Comparison of ENCODE assay signal across 8 cellular contexts in the genomic region with DNA sequence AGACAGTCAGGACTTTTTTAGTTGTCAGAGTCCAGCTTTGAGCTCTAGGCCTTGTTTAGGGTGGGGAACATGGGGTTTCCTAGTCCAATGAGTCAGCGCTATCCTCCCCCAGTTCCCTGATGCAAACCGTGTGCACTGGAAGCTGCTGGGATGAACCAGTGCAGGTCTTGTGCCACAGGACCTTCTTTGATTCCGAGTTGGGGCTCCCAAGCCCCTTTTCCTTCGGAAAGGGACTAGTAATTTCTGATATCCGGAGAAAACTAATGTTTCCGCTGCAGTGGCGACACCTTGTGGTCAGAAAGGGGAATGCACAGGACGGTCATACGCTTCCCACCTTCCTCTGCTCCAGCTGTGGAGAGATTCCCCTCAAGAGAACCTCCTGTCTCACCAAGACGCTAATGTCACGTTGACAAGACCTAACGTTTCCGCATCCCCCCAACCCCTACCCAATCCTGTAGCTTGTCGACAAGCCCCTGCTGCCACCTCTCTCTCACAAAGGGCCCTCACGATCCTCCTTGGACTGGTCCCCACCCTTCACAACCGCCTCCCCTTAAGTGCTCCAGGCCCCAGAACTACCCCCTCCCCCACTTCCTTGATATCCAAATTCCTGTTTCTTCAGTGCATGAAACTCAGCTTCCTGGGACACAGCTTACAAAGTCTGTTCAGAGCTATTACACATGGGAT. TPM values are rescaled to one million over a fixed set of nuclear protein-coding genes. Genes with fewer than 3 reads are reported as not detected.
DNase-seq lines count a peak whose midpoint lies in the region; ATAC-seq and TF ChIP-seq lines count a peak whose summit lies in the region.

No MANE protein-coding gene starts in this region.

- peak; percentile 75 to 95 (median 88); a peak in 5 of 6 replicates for TF ChIP-seq CTCF in HCT116 (IDR thresholded peaks at IDR 0.05 in 2 of 3, conservative IDR thresholded peaks at IDR 0.05 in 1 of 3; ENCODE audit: borderline replicate concordance in 1 of 3, insufficient read depth in 1 of 3, low read depth in 2 of 3, low read length in 2 of 3)

- H3K9me3 Mint-ChIP-seq in activated CD4-positive, alpha-beta T cell treated with anti-CD3 and anti-CD28 coated beads, Interleukin-2, amount 10 ng/mL, durations not matched to agents 24 days and 14 days, result no peaks in the 10 kb centered on the region

- POLR2A ChIA-PET in HCT116 (lab: Charles Lee), result interaction anchor here (1.0 to 1.7 kb wide), 2 partner anchors 149 to 161 kb away, joined by 3 to 8 read pairs (median 6); partner anchors contain the start of gene POU2F1

- no peaks in the 10 kb centered on the region for H4K20me1 ChIP-seq in HCT116 (ENCODE audit: insufficient read depth)

- H3K4me1 ChIP-seq in HCT116 (ENCODE audit: control insufficient read depth in 1 of 2, insufficient read depth in 2 of 2, low read length in 2 of 2), result peaks cover 3 to 22% of the 10 kb centered on the region in 2 experiments; a peak in 3 of 4 replicates

- H3K79me2 ChIP-seq in HCT116 (ENCODE audit: insufficient read depth, low read length), result no peaks in the 10 kb centered on the region

- no peak overlapping the region for H3K4me3 Mint-ChIP-seq in activated CD4-positive, alpha-beta T cell treated with anti-CD3 and anti-CD28 coated beads, Interleukin-2, amount 10 ng/mL, durations not matched to agents 24 days and 14 days

- H3K36me3 ChIP-seq in HCT116 (ENCODE audit: control insufficient read depth in 1 of 2, insufficient read depth in 2 of 2, low read length in 2 of 2), result no peaks in the 10 kb centered on the region

- peaks cover 10% of the 10 kb centered on the region for H3K4me1 Mint-ChIP-seq in activated CD4-positive, alpha-beta T cell treated with anti-CD3 and anti-CD28 coated beads, Interleukin-2, amount 10 ng/mL, durations not matched to agents 24 days and 14 days

- peak overlapping the region; percentile 78 for H2AFZ ChIP-seq in HCT116 (ENCODE audit: low read depth, low read length, poor library complexity, severe bottlenecking)

- CTCF ChIA-PET in HCT116 (lab: Charles Lee), result interaction anchor here (0.6 to 8.4 kb wide), 25 partner anchors 10 to 1134 kb away, joined by 3 to 324 read pairs (median 4); partner anchors contain the start of genes POGK, POU2F1 and TADA1

- H3K4me3 ChIP-seq in HCT116 (replicated peaks in 1 of 2; ENCODE audit: low read depth in 1 of 2, low read length in 2 of 2), result peak overlapping the region; percentile 31 to 32

- peak overlapping the region; percentile 34 for H3K9ac ChIP-seq in HCT116 (ENCODE audit: low read length)

- BruUV-seq in HCT116 (replicated peaks; lab: Mats Ljungman, UMichigan), result no TSS peak

- peak; percentile 85 for DNase-seq in COLO829 (ENCODE audit: low spot score)
- DNase-seq in HCT116 (ENCODE audit: low read depth, low spot score), result peak; percentile 52
- peak; percentile 42 for DNase-seq in NCI-H226
- peak; percentile 92 for DNase-seq in activated CD4-positive, alpha-beta T cell treated with anti-CD3 and anti-CD28 coated beads, Interleukin-2, amount 10 ng/mL, durations not matched to agents 24 days and 14 days
- peak; percentile 69 for DNase-seq in dermis blood vessel endothelial cell
- DNase-seq in medulla oblongata (ENCODE audit: extremely low spot score), result peak; percentile 77
- peak; percentile 42 for DNase-seq in stimulated activated CD8-positive, alpha-beta memory T cell treated with anti-CD3 and anti-CD28 coated beads, Interleukin-12 subunit alpha, Interleukin-12 subunit beta, amount 100 ng/mL, for 4 hours (ENCODE audit: low read depth)
- DNase-seq in GF-D8 (lab: John Stamatoyannopoulos, UW), result no peak

- H3K27ac Mint-ChIP-seq in activated CD4-positive, alpha-beta T cell treated with anti-CD3 and anti-CD28 coated beads, Interleukin-2, amount 10 ng/mL, durations not matched to agents 24 days and 14 days, result peak overlapping the region; percentile 52

- intact Hi-C loops in HCT116 (cut with micrococcal nuclease), result loop anchor here (1.0 to 5.0 kb wide), 3 partner anchors 149 to 1132 kb away; no protein-coding TSS in a partner anchor
- intact Hi-C loops in activated CD4-positive, alpha-beta T cell treated with anti-CD3 and anti-CD28 coated beads, Interleukin-2, amount 10 ng/mL, durations not matched to agents 24 days and 14 days (cut with micrococcal nuclease), result loop anchor here (1.0 to 5.0 kb wide), 5 partner anchors 87 to 1132 kb away; no protein-coding TSS in a partner anchor

- ATAC-seq in HCT116, result peak; percentile 76

- no peaks in the 10 kb centered on the region for H3K9me2 ChIP-seq in HCT116 (ENCODE audit: insufficient read depth)

- peak overlapping the region; percentile 10 for H3K27ac ChIP-seq in HCT116 (ENCODE audit: low read depth, low read length)

- H3K4me2 ChIP-seq in HCT116 (ENCODE audit: low read length), result peak overlapping the region; percentile 62

- peak; percentile 92 for TF ChIP-seq RAD21 in HCT116 (IDR thresholded peaks at IDR 0.05; ENCODE audit: low read depth)

- H3K27me3 ChIP-seq in HCT116 (ENCODE audit: insufficient read depth, low read length), result no peaks in the 10 kb centered on the region

- H3K9me3 ChIP-seq in HCT116 (ENCODE audit: control insufficient read depth in 1 of 2, insufficient read depth in 1 of 2, low read depth in 1 of 2, low read length in 2 of 2), result no peaks in the 10 kb centered on the region

- H3K27me3 Mint-ChIP-seq in activated CD4-positive, alpha-beta T cell treated with anti-CD3 and anti-CD28 coated beads, Interleukin-2, amount 10 ng/mL, durations not matched to agents 24 days and 14 days, result no peaks in the 10 kb centered on the region

- RAD21 ChIA-PET in HCT116 (lab: Charles Lee; ENCODE audit: low non-redundant PET in 1 of 2, low total read pairs in 2 of 2, uncharacterized antibody in 2 of 2, unreplicated experiment in 2 of 2), result interaction anchor here (0.8 to 4.5 kb wide), 3 partner anchors 65 to 149 kb away, joined by 4 to 69 read pairs (median 44); no protein-coding TSS in a partner anchor

- no peak for TF ChIP-seq POLR2A in HCT116 (IDR thresholded peaks at IDR 0.05; ENCODE audit: borderline replicate concordance, extremely low read depth, insufficient read depth, insufficient read length)

- H3K36me3 Mint-ChIP-seq in activated CD4-positive, alpha-beta T cell treated with anti-CD3 and anti-CD28 coated beads, Interleukin-2, amount 10 ng/mL, durations not matched to agents 24 days and 14 days (ENCODE audit: low read depth), result no peaks in the 10 kb centered on the region

TF ChIP-seq in HCT116, 20 proteins besides CTCF, POLR2A, EP300 and RAD21:
- TF ChIP-seq ZFX (IDR thresholded peaks at IDR 0.05) (peak; percentile 34; the same call in 1 of the 2 replicates), EZH2phosphoT487 (IDR thresholded peaks at IDR 0.05; ENCODE audit: borderline replicate concordance) (no peak), YY1 (IDR thresholded peaks at IDR 0.05; ENCODE audit: extremely low read depth, insufficient replicate concordance, low read depth, low read length) (no peak), CBX3 (IDR thresholded peaks at IDR 0.05; ENCODE audit: low read depth) (peak; percentile 75), SP1 (IDR thresholded peaks at IDR 0.05; ENCODE audit: low read depth) (no peak), SIN3A (IDR thresholded peaks at IDR 0.05; ENCODE audit: low read depth) (no peak)
- TF ChIP-seq, protein P1, sequence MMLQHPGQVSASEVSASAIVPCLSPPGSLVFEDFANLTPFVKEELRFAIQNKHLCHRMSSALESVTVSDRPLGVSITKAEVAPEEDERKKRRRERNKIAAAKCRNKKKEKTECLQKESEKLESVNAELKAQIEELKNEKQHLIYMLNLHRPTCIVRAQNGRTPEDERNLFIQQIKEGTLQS (IDR thresholded peaks at IDR 0.05), result no peak
TF ChIP-seq in HCT116: peak in this region for 2.

RNA-seq across cellular contexts. Expression of gene GPA33, which starts 31.0 kb away (rescaled TPM):
- 0.22 TPM for total RNA-seq in HCT116 (2021; ENCODE audit: unreplicated experiment)
- 0.11 and 0.25 TPM in 2 replicates for polyA plus RNA-seq in HCT116 (2012)
- 0.12 TPM in 1 of 2 replicates, not detected in the other for total RNA-seq in activated CD4-positive, alpha-beta T cell treated with anti-CD3 and anti-CD28 coated beads, Interleukin-2, amount 10 ng/mL, durations not matched to agents 24 days and 14 days
- total RNA-seq in dermis blood vessel endothelial cell, result not detected in 2 replicates

RNA-seq across cellular contexts. Expression of gene STYXL2, which starts 34.7 kb away (rescaled TPM):
- total RNA-seq in HCT116 (2021; ENCODE audit: unreplicated experiment) (not detected), dermis blood vessel endothelial cell (not detected in 2 replicates)
- 0.01 TPM in 1 of 2 replicates, not detected in the other for polyA plus RNA-seq in HCT116 (2012)
- total RNA-seq in activated CD4-positive, alpha-beta T cell treated with anti-CD3 and anti-CD28 coated beads, Interleukin-2, amount 10 ng/mL, durations not matched to agents 24 days and 14 days, result not detected in 2 replicates
